ENCODE assay signal across 17 cellular contexts in the genomic region with DNA sequence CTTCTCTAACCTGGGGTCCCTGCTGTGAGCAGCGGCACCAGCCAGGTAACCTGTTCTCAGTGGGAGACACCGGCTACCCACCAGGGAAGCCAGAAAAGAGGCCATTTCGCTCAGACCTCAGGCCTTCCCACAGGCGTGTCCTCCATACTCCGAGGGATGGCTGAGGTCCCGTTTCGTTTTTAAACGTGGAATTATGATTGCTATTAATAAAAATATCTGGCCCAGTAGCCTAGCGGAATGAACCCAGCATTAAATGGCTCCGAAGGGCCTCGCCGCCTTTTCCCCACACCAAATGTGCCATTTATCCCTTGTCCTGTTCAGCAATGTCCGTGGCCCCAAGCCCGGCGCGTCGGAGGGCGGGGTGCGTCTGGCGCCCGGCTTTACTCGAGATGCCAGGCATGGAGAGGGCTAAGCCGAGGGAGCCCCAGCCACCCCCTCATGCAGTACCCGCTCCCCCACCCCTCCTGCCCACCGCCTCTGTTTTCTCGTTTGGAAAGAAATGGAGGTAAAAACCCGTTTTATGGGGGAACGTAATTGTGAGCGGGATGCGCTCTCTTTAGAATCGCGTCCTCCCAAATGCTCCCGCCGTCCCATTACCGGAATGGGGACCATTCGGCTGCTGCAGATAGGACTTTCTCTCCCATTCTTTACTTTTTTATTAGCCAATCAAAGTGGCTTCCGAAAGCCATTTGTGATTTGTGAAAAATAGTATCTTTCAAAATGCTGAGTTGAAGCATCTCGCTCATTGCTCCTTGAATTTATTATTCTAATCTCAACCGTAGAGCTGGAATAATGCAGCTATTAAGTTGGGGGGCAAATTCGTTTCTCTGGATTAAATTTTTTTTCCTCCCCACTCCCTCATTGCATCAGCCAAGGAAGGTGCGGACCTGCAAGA. TPM values are rescaled to one million over a fixed set of nuclear protein-coding genes. Genes with fewer than 3 reads are reported as not detected.
DNase-seq lines count a peak whose midpoint lies in the region; ATAC-seq and TF ChIP-seq lines count a peak whose summit lies in the region.
"Had no signal": no experiment of that assay in that cellular context is flagged by ENCODE, and none has a peak within 500 bp of the region (broad histone marks: within the 10 kb centered on the region; RNA-seq: fewer than 3 reads in every experiment).

No MANE protein-coding gene starts in this region.

- H3K27me3 ChIP-seq in SK-N-SH (ENCODE audit: insufficient read depth) (no peaks in the 10 kb centered on the region), skeletal muscle satellite cell (ENCODE audit: control insufficient read depth, insufficient read depth, low read length) (no peaks in the 10 kb centered on the region)

- H3K4me2 ChIP-seq in SK-N-SH (no peak overlapping the region), skeletal muscle satellite cell (ENCODE audit: low read length) (peak overlapping the region; percentile 88)

- H3K4me3 ChIP-seq in SK-N-SH (ENCODE audit: low read depth in 2 of 2, low read length in 1 of 2) (no peak overlapping the region), SK-N-MC (no peak overlapping the region), fibroblast of villous mesenchyme (ENCODE audit: low read depth, low read length) (peak overlapping the region; percentile 37), skeletal muscle satellite cell (ENCODE audit: low read length) (peak overlapping the region; percentile 68)

- no peaks in the 10 kb centered on the region for H3K9me3 ChIP-seq in SK-N-SH
- no peaks in the 10 kb centered on the region for H3K9me3 ChIP-seq in SK-N-MC (ENCODE audit: low read depth, low read length)
- H3K9me3 ChIP-seq in skeletal muscle satellite cell (replicated peaks; ENCODE audit: low read length), result no peaks in the 10 kb centered on the region

- TF ChIP-seq CTCF in SK-N-SH (IDR thresholded peaks at IDR 0.05) (no peak), fibroblast of villous mesenchyme (IDR thresholded peaks at IDR 0.05; ENCODE audit: insufficient read depth, low read depth, low read length) (no peak)

- no peak for DNase-seq in SK-N-SH
- DNase-seq in SK-N-MC (ENCODE audit: low read depth, low spot score), result no peak
- DNase-seq in fibroblast of villous mesenchyme (ENCODE audit: low read depth), result no peak
- no peak for DNase-seq in NOMO-1 (lab: John Stamatoyannopoulos, UW; ENCODE audit: unreplicated experiment in 2 of 2)
- DNase-seq in stimulated activated CD4-positive, alpha-beta T cell treated with anti-CD3 and anti-CD28 coated beads, Interleukin-2, amount 100 ng/mL, for 48 hours, result no peak
- DNase-seq: 8988T; activated CD4-positive, alpha-beta T cell treated with anti-CD3 and anti-CD28 coated beads for 36 hours; activated effector memory CD4-positive, alpha-beta T cell treated with anti-CD3 and anti-CD28 coated beads, Interleukin-2, amount 50 U/mL, for 16 hours; brain microvascular endothelial cell; effector memory CD4-positive, alpha-beta T cell; NCI-H2171 had no signal

- no peak for TF ChIP-seq EP300 in SK-N-SH (IDR thresholded peaks at IDR 0.05; ENCODE audit: borderline replicate concordance in 1 of 2, low read depth in 1 of 2, low read length in 1 of 2)

- no peak for TF ChIP-seq RAD21 in SK-N-SH (IDR thresholded peaks at IDR 0.05; ENCODE audit: low read length)

- H4K20me1 ChIP-seq in SK-N-SH (ENCODE audit: insufficient read depth), result no peaks in the 10 kb centered on the region

- peaks cover 10% of the 10 kb centered on the region; the same call in 1 of the 2 replicates for H3K79me2 ChIP-seq in SK-N-SH (ENCODE audit: insufficient read depth)

- no peak for ATAC-seq in SK-N-SH treated with all-trans-retinoic acid at 6 μM for 48 hours
- no peak for ATAC-seq in GM21619 (IDR thresholded peaks at IDR 0.05; ENCODE audit: unreplicated experiment)
- ATAC-seq: activated CD4-positive, alpha-beta T cell treated with anti-CD3 and anti-CD28 coated beads for 36 hours; right cardiac atrium had no signal

- no peaks in the 10 kb centered on the region for H3K36me3 ChIP-seq in SK-N-SH (replicated peaks in 1 of 2; ENCODE audit: control insufficient read depth in 1 of 2, insufficient read depth in 2 of 2, low read length in 1 of 2)
- H3K36me3 ChIP-seq in SK-N-MC (ENCODE audit: insufficient read depth, low read length), result no peaks in the 10 kb centered on the region
- H3K36me3 ChIP-seq in skeletal muscle satellite cell (ENCODE audit: insufficient read depth, low read length), result peaks cover 2% of the 10 kb centered on the region
- H3K36me3 ChIP-seq: brain microvascular endothelial cell had no signal

- WGBS in SK-N-SH (ENCODE audit: low lambda C conversion rate), result 86% methylated on average over 41 of the region's 41 CpGs

- CTCF ChIA-PET in SK-N-SH (lab: Yijun Ruan, JAX), result interaction anchor here (0.5 to 24.5 kb wide), 11 partner anchors 8 to 223 kb away, joined by 3 to 568 read pairs (median 6); partner anchors contain the start of genes HOXC10, HOXC5 and SMUG1

- no peaks in the 10 kb centered on the region for H3K9me2 ChIP-seq in SK-N-SH

- peak overlapping the region; percentile 16; the same call in 1 of the 2 replicates for H2AFZ ChIP-seq in SK-N-SH (ENCODE audit: low read depth)

- no peak overlapping the region for H3K9ac ChIP-seq in SK-N-SH
- no peak overlapping the region for H3K9ac ChIP-seq in SK-N-MC (ENCODE audit: insufficient read length)
- H3K9ac ChIP-seq in skeletal muscle satellite cell (ENCODE audit: low read depth, low read length), result peak overlapping the region; percentile 88

- H3K4me1 ChIP-seq in SK-N-SH (ENCODE audit: control insufficient read depth in 1 of 2, insufficient read depth in 2 of 2, low read depth in 1 of 2, low read length in 1 of 2) (peaks cover 0 to 28% of the 10 kb centered on the region in 2 experiments; a peak in 2 of 4 replicates), skeletal muscle satellite cell (ENCODE audit: control insufficient read depth, insufficient read depth, low read length) (peaks cover 51% of the 10 kb centered on the region)

- POLR2A ChIA-PET in SK-N-SH (lab: Yijun Ruan, JAX), result no interaction called here

- peaks cover 15% of the 10 kb centered on the region for H3F3A ChIP-seq in SK-N-SH (replicated peaks; ENCODE audit: insufficient read depth)

- H3K27ac ChIP-seq in SK-N-SH (ENCODE audit: low read depth in 2 of 2, low read length in 1 of 2) (no peak overlapping the region), SK-N-MC (peak overlapping the region; percentile 77)
- H3K27ac ChIP-seq: brain microvascular endothelial cell had no signal

TF ChIP-seq in SK-N-SH, 30 proteins besides CTCF, POLR2A, EP300 and RAD21 (continues in another document):
- TF ChIP-seq USF2 (IDR thresholded peaks at IDR 0.05; ENCODE audit: borderline replicate concordance, low read depth, low read length), result no peak

TF ChIP-seq in SK-N-SH treated with all-trans-retinoic acid at 6 μM for 48 hours, 23 proteins besides CTCF, POLR2A, EP300 and RAD21 (continues in another document):
- no peak for TF ChIP-seq PPARA (CRISPR knock-in tag; IDR thresholded peaks at IDR 0.05; ENCODE audit: borderline replicate concordance)
- TF ChIP-seq PATZ1 (CRISPR knock-in tag; IDR thresholded peaks at IDR 0.05; ENCODE audit: borderline replicate concordance), result no peak
- TF ChIP-seq OSR1 (CRISPR knock-in tag; IDR thresholded peaks at IDR 0.05), result no peak
- no peak for TF ChIP-seq RARB (CRISPR knock-in tag; IDR thresholded peaks at IDR 0.05)
- TF ChIP-seq ZNF565 (CRISPR knock-in tag; conservative IDR thresholded peaks at IDR 0.05; ENCODE audit: low read depth), result no peak

RNA-seq across cellular contexts. Expression of gene HOXC8, which starts 5.8 kb away (rescaled TPM):
- 1.7 and 1.8 TPM in 2 replicates for polyA plus RNA-seq in SK-N-SH (2012; rRNA removed)
- 1.8 and 2.0 TPM in 2 replicates for polyA plus RNA-seq in SK-N-SH (2012; cell fraction: cytosol; rRNA removed)
- 0.53 and 0.75 TPM in 2 replicates for polyA plus RNA-seq in SK-N-SH (2012; cell fraction: nucleus; rRNA removed)
- total RNA-seq in fibroblast of villous mesenchyme, result 0.86 and 2.6 TPM in 2 replicates
- 3.1 and 4.8 TPM in 2 replicates for total RNA-seq in skeletal muscle satellite cell (2012; rRNA removed)
- total RNA-seq: activated CD4-positive, alpha-beta T cell treated with anti-CD3 and anti-CD28 coated beads for 36 hours; right cardiac atrium; temporal lobe had no signal
- polyA plus RNA-seq: right cardiac atrium had no signal

RNA-seq across cellular contexts. Expression of gene HOXC6, which starts 13.7 kb away (rescaled TPM):
- 6.1 and 9.1 TPM in 2 replicates for polyA plus RNA-seq in SK-N-SH (2012; rRNA removed)
- 6.4 and 7.6 TPM in 2 replicates for polyA plus RNA-seq in SK-N-SH (2012; cell fraction: cytosol; rRNA removed)
- polyA plus RNA-seq in SK-N-SH (2012; cell fraction: nucleus; rRNA removed), result 14.9 and 15.9 TPM in 2 replicates
- 1.6 and 1.7 TPM in 2 replicates for total RNA-seq in fibroblast of villous mesenchyme
- total RNA-seq in skeletal muscle satellite cell (2012; rRNA removed), result 2.5 and 4.6 TPM in 2 replicates
- total RNA-seq: activated CD4-positive, alpha-beta T cell treated with anti-CD3 and anti-CD28 coated beads for 36 hours; temporal lobe had no signal

RNA-seq across cellular contexts. Expression of gene HOXC9, which starts 14.6 kb away (rescaled TPM):
- 1.2 and 1.9 TPM in 2 replicates for polyA plus RNA-seq in SK-N-SH (2012; rRNA removed)
- polyA plus RNA-seq in SK-N-SH (2012; cell fraction: cytosol; rRNA removed), result 1.8 and 2.4 TPM in 2 replicates
- polyA plus RNA-seq in SK-N-SH (2012; cell fraction: nucleus; rRNA removed), result 1.0 and 1.1 TPM in 2 replicates
- 0.86 and 7.4 TPM in 2 replicates for total RNA-seq in fibroblast of villous mesenchyme
- 4.1 and 7.6 TPM in 2 replicates for total RNA-seq in skeletal muscle satellite cell (2012; rRNA removed)
- total RNA-seq: activated CD4-positive, alpha-beta T cell treated with anti-CD3 and anti-CD28 coated beads for 36 hours; temporal lobe had no signal
- polyA plus RNA-seq: right cardiac atrium had no signal

RNA-seq across cellular contexts. Expression of gene HOXC5, which starts 18.3 kb away (rescaled TPM):
- 1.5 and 2.1 TPM in 2 replicates for polyA plus RNA-seq in SK-N-SH (2012; rRNA removed)
- 1.2 and 1.8 TPM in 2 replicates for polyA plus RNA-seq in SK-N-SH (2012; cell fraction: cytosol; rRNA removed)
- polyA plus RNA-seq in SK-N-SH (2012; cell fraction: nucleus; rRNA removed), result 1.7 and 2.3 TPM in 2 replicates
- total RNA-seq in fibroblast of villous mesenchyme, result 0.43 and 1.3 TPM in 2 replicates
- 1.1 and 1.3 TPM in 2 replicates for total RNA-seq in skeletal muscle satellite cell (2012; rRNA removed)
- total RNA-seq: activated CD4-positive, alpha-beta T cell treated with anti-CD3 and anti-CD28 coated beads for 36 hours; right cardiac atrium; temporal lobe had no signal

RNA-seq across cellular contexts. Expression of gene HOXC10, which starts 29.6 kb away (rescaled TPM):
- 0.03 and 0.08 TPM in 2 replicates for polyA plus RNA-seq in SK-N-SH (2012; rRNA removed)
- 0.04 TPM in 2 replicates for polyA plus RNA-seq in SK-N-SH (2012; cell fraction: cytosol; rRNA removed)
- not detected in 2 replicates for polyA plus RNA-seq in SK-N-SH (2012; cell fraction: nucleus; rRNA removed)
- total RNA-seq in fibroblast of villous mesenchyme, result 0.43 and 5.2 TPM in 2 replicates
- total RNA-seq in skeletal muscle satellite cell (2012; rRNA removed), result 1.8 and 3.7 TPM in 2 replicates
- total RNA-seq: activated CD4-positive, alpha-beta T cell treated with anti-CD3 and anti-CD28 coated beads for 36 hours; HT-29; right cardiac atrium; temporal lobe had no signal
- polyA plus RNA-seq: right cardiac atrium had no signal

Comparison
In these comparisons a context has a peak if more than half of its experiments do, and no peak if none do; other contexts are left out.
1. H3K4me3 ChIP-seq: peak in fibroblast of villous mesenchyme (single experiment) and skeletal muscle satellite cell (single experiment); none in SK-N-SH (0 of 2) and SK-N-MC (single experiment).